ENCODE assay signal across 1 cellular context in genomic region chr5:69092969-69093368, GRCh38.
A peak's percentile ranks its signal among the peaks of the same experiment; 100 is the strongest.
TF ChIP-seq lines count a peak whose summit lies in the region.

No MANE protein-coding gene starts in this region.

TF ChIP-seq in K562, 482 proteins besides CTCF, POLR2A, EP300 and RAD21 (continued from another document):
- TF ChIP-seq RREB1 (CRISPR knock-in tag; IDR thresholded peaks at IDR 0.05) (no peak), ZNF395 (CRISPR knock-in tag; IDR thresholded peaks at IDR 0.05) (peak; percentile 33; the same call in 1 of the 2 replicates), ZBTB33 (CRISPR knock-in tag; IDR thresholded peaks at IDR 0.05) (no peak), ZBTB9 (CRISPR knock-in tag; IDR thresholded peaks at IDR 0.05) (no peak), HMG20B (CRISPR knock-in tag; IDR thresholded peaks at IDR 0.05) (no peak), FOXP1 (CRISPR knock-in tag; IDR thresholded peaks at IDR 0.05) (no peak), IRF2 (CRISPR knock-in tag; IDR thresholded peaks at IDR 0.05) (no peak)
